ENCODE assay signal across 21 cellular contexts in genomic region chr20:42577193-42577592, GRCh38.
"Had no signal": no experiment of that assay in that cellular context is flagged by ENCODE, and none has a peak within 500 bp of the region (broad histone marks: within the 10 kb centered on the region; RNA-seq: fewer than 3 reads in every experiment).

No MANE protein-coding gene starts in this region.

- H3K27me3 ChIP-seq: esophagus squamous epithelium, gastroesophageal sphincter, neutrophil, spleen, suprapubic skin, tibial artery, upper lobe of left lung, uterus had no signal

- H3K4me3 Mint-ChIP-seq: effector memory CD8-positive, alpha-beta T cell; naive thymus-derived CD8-positive, alpha-beta T cell had no signal

- H3K9me3 ChIP-seq: esophagus squamous epithelium, mucosa of descending colon, neutrophil, suprapubic skin, tibial artery, upper lobe of left lung, uterus had no signal

- H3K27ac ChIP-seq: esophagus squamous epithelium, gastroesophageal sphincter, neutrophil, spleen, suprapubic skin, tibial artery, upper lobe of left lung, uterus had no signal

- H3K27ac Mint-ChIP-seq: effector memory CD8-positive, alpha-beta T cell; naive thymus-derived CD8-positive, alpha-beta T cell had no signal

- H3K4me3 ChIP-seq: esophagus squamous epithelium, gastroesophageal sphincter, lung, mucosa of descending colon, spleen, suprapubic skin, tibial artery, upper lobe of left lung, uterus had no signal

- H3K27me3 Mint-ChIP-seq: effector memory CD8-positive, alpha-beta T cell had no signal

- H3K4me1 Mint-ChIP-seq: naive thymus-derived CD8-positive, alpha-beta T cell had no signal

- H3K4me1 ChIP-seq: esophagus squamous epithelium, gastroesophageal sphincter, spleen, suprapubic skin, tibial artery, upper lobe of left lung, uterus had no signal

- ATAC-seq: effector memory CD8-positive, alpha-beta T cell; gastroesophageal sphincter; left colon; left ventricle myocardium superior; mucosa of descending colon; naive thymus-derived CD8-positive, alpha-beta T cell; sciatic nerve had no signal

- H3K36me3 ChIP-seq: esophagus squamous epithelium, gastroesophageal sphincter, neutrophil, spleen, suprapubic skin, tibial artery, upper lobe of left lung, uterus had no signal

- DNase-seq: effector memory CD8-positive, alpha-beta T cell; esophagus squamous epithelium; foreskin fibroblast; glutamatergic neuron; kidney; left colon; left ventricle myocardium superior; mucosa of descending colon; naive thymus-derived CD8-positive, alpha-beta T cell; posterior cingulate gyrus; spleen; stimulated activated CD4-positive, alpha-beta T cell treated with anti-CD3 and anti-CD28 coated beads, Interleukin-2, amount 100 ng/mL, for 24 hours; stimulated activated naive CD4-positive, alpha-beta T cell; tibial artery; upper lobe of left lung; uterus had no signal
